ENCODE assay signal across 20 cellular contexts in the genomic region with DNA sequence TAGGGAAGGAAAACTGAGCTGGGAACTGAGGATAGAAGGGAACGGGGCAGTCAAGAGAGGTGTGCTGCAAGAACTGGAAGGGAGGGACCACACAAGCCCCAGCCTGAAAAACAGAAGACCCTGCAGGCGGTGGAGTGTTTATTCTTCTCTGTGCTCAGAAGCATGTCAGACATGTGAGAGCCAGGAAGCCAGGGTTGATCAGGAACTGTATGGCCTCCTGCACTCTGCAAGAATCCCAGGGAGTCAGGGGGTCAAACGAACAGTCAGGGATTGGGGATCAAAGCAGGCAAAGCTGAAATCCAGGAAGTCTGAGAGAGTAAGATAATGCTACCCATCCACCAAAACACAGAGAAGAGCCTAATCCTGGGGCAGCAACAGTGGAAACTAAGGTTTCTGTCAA.
DNase-seq lines count a peak whose midpoint lies in the region; ATAC-seq and TF ChIP-seq lines count a peak whose summit lies in the region.
"Had no signal": no experiment of that assay in that cellular context is flagged by ENCODE, and none has a peak within 500 bp of the region (broad histone marks: within the 10 kb centered on the region; RNA-seq: fewer than 3 reads in every experiment).

No MANE protein-coding gene starts in this region.

- H3K27me3 ChIP-seq in CD4-positive, alpha-beta memory T cell (ENCODE audit: insufficient read depth, low read length), result no peaks in the 10 kb centered on the region
- no peaks in the 10 kb centered on the region for H3K27me3 ChIP-seq in IMR-90 (ENCODE audit: control insufficient read depth, insufficient read depth, low read length)
- no peaks in the 10 kb centered on the region for H3K27me3 ChIP-seq in gastrocnemius medialis
- H3K27me3 ChIP-seq: cardiac muscle cell, thyroid gland had no signal

- in situ Hi-C loops in IMR-90 (cut with MboI; ENCODE audit: low sequenced_read_pairs) (loop anchor here (25.0 kb wide), 1 partner anchor 142 kb away; no protein-coding TSS in a partner anchor), gastrocnemius medialis (cut with MboI; ENCODE audit: low sequenced_read_pairs in 4 of 4) (no loop called here)

- peak overlapping the region; percentile 9 to 71 (median 60) for H3K4me3 Mint-ChIP-seq in CD4-positive, alpha-beta memory T cell
- peak overlapping the region; percentile 43 to 66 for H3K4me3 Mint-ChIP-seq in effector memory CD8-positive, alpha-beta T cell
- peak overlapping the region in 8 of 10 donors; percentile 0 to 72 (median 56) for H3K4me3 Mint-ChIP-seq in naive thymus-derived CD8-positive, alpha-beta T cell
- H3K4me3 Mint-ChIP-seq: mesothelial cell of epicardium, neural crest cell had no signal

- peak overlapping the region; percentile 53 for H2BK120ac ChIP-seq in IMR-90 (ENCODE audit: low read depth, low read length)

- no peak overlapping the region for H2BK5ac ChIP-seq in IMR-90 (ENCODE audit: low read depth, low read length, poor library complexity, severe bottlenecking)

- peaks cover 8% of the 10 kb centered on the region; the same call in 1 of the 2 replicates for H3K9me1 ChIP-seq in IMR-90 (ENCODE audit: insufficient read depth, low read length)

- H3K4me1 ChIP-seq in CD4-positive, alpha-beta memory T cell (ENCODE audit: insufficient read depth, low read length), result peaks cover 47% of the 10 kb centered on the region
- H3K4me1 ChIP-seq in IMR-90 (ENCODE audit: control insufficient read depth, insufficient read depth, low read length) (peaks cover 12% of the 10 kb centered on the region), gastrocnemius medialis (no peaks in the 10 kb centered on the region)
- H3K4me1 ChIP-seq: HAP-1, thyroid gland had no signal

- H3K4me3 ChIP-seq in CD4-positive, alpha-beta memory T cell (ENCODE audit: low read length in 2 of 2), result no peak overlapping the region
- H3K4me3 ChIP-seq in IMR-90 (ENCODE audit: insufficient read depth, low read depth, low read length), result no peak overlapping the region
- no peak overlapping the region for H3K4me3 ChIP-seq in gastrocnemius medialis
- H3K4me3 ChIP-seq: cardiac muscle cell, HAP-1, thyroid gland had no signal

- H3K9ac ChIP-seq in IMR-90 (ENCODE audit: low read depth, low read length), result no peak overlapping the region

- no peak overlapping the region for H3K56ac ChIP-seq in IMR-90 (ENCODE audit: extremely low read depth, insufficient read depth, low read length)

- peak overlapping the region; percentile 5 to 84 (median 65) for H3K27ac Mint-ChIP-seq in CD4-positive, alpha-beta memory T cell
- H3K27ac Mint-ChIP-seq in effector memory CD8-positive, alpha-beta T cell, result peak overlapping the region; percentile 7 to 82
- peak overlapping the region in 7 of 10 donors; percentile 5 to 86 (median 15) for H3K27ac Mint-ChIP-seq in naive thymus-derived CD8-positive, alpha-beta T cell
- H3K27ac Mint-ChIP-seq: mesothelial cell of epicardium, progenitor cell of endocrine pancreas had no signal

- peak overlapping the region; percentile 43 for H3K4ac ChIP-seq in IMR-90 (ENCODE audit: low read depth, low read length)

- no CpG with 5 or more reads among the region's 3 CpGs for WGBS in IMR-90 (ENCODE audit: extremely low coverage in 2 of 2, insufficient read length in 1 of 2), 2 experiments

- TF ChIP-seq RAD21 in IMR-90 (IDR thresholded peaks at IDR 0.05; ENCODE audit: low read length), result no peak

- TF ChIP-seq CTCF in IMR-90 (conservative IDR thresholded peaks at IDR 0.05; ENCODE audit: low read depth, low read length), result no peak
- TF ChIP-seq CTCF in gastrocnemius medialis (IDR thresholded peaks at IDR 0.05 in 4 of 5, conservative IDR thresholded peaks at IDR 0.05 in 1 of 5), result no peak

- peak overlapping the region; percentile 9 to 29; a peak in 2 of 4 replicates for H4K8ac ChIP-seq in IMR-90 (ENCODE audit: low read depth in 2 of 2, low read length in 2 of 2)

- peak overlapping the region; percentile 54 for H3K14ac ChIP-seq in IMR-90 (replicated peaks; ENCODE audit: low read depth, low read length)

- 0 out of 2 replicates have a peak overlapping the region, but pooled peaks have one; percentile 16 for H4K5ac ChIP-seq in IMR-90 (ENCODE audit: low read depth, low read length)

- H3K27ac ChIP-seq in CD4-positive, alpha-beta memory T cell (ENCODE audit: low read depth, low read length), result no peak overlapping the region
- no peak overlapping the region for H3K27ac ChIP-seq in IMR-90 (ENCODE audit: insufficient read depth, low read length)
- no peak overlapping the region for H3K27ac ChIP-seq in gastrocnemius medialis
- H3K27ac ChIP-seq: cardiac muscle cell, thyroid gland had no signal

- no peak overlapping the region for H3K4me2 ChIP-seq in IMR-90 (ENCODE audit: low read depth, low read length)

- no peaks in the 10 kb centered on the region for H4K20me1 ChIP-seq in IMR-90 (ENCODE audit: insufficient read depth, low read length)

- H2AK5ac ChIP-seq in IMR-90 (ENCODE audit: low read depth, low read length), result peak overlapping the region; percentile 26

- peak overlapping the region; percentile 51 for H2BK20ac ChIP-seq in IMR-90 (ENCODE audit: low read depth, low read length)

- no peaks in the 10 kb centered on the region for H3K79me1 ChIP-seq in IMR-90 (ENCODE audit: low read depth in 1 of 2, low read length in 2 of 2)

- 0 out of 3 replicates have a peak overlapping the region, but pooled peaks have one; percentile 78 for H2BK15ac ChIP-seq in IMR-90 (ENCODE audit: low read depth, low read length)

- H3K9me3 Mint-ChIP-seq in CD4-positive, alpha-beta memory T cell, result peaks cover 0 to 3% (median 0%) of the 10 kb centered on the region in 8 donors
- H3K9me3 Mint-ChIP-seq in effector memory CD8-positive, alpha-beta T cell, result no peaks in the 10 kb centered on the region
- no peaks in the 10 kb centered on the region for H3K9me3 Mint-ChIP-seq in naive thymus-derived CD8-positive, alpha-beta T cell
- H3K9me3 Mint-ChIP-seq: mesothelial cell of epicardium had no signal

- CTCF ChIA-PET in CD4-positive, alpha-beta memory T cell (lab: Charles Lee; ENCODE audit: partially characterized antibody), result interaction anchor here (1.0 to 1.3 kb wide), 3 partner anchors 15 to 266 kb away, joined by 3 to 5 read pairs (median 4); no protein-coding TSS in a partner anchor
- CTCF ChIA-PET in IMR-90 (lab: Yijun Ruan, JAX), result no interaction called here

- no peak overlapping the region for H2AK9ac ChIP-seq in IMR-90 (replicated peaks; ENCODE audit: low read depth, low read length, poor library complexity)

- dilution Hi-C loops in IMR-90 (cut with HindIII; ENCODE audit: low sequenced_read_pairs, unreplicated experiment), result no loop called here

- intact Hi-C loops in CD4-positive, alpha-beta memory T cell (cut with micrococcal nuclease), result loop anchor here (1.0 to 10.0 kb wide), 5 partner anchors 14 to 1037 kb away; a partner anchor contains a TSS
- intact Hi-C loops in IMR-90 (cut with micrococcal nuclease), result loop anchor here (5.0 kb wide), 1 partner anchor 137 kb away; no protein-coding TSS in a partner anchor
- intact Hi-C loops in gastrocnemius medialis (cut with DNase I; ENCODE audit: low total_unique reads), result no loop called here

- H3K9me3 ChIP-seq in CD4-positive, alpha-beta memory T cell (ENCODE audit: control insufficient read depth in 1 of 2, low read length in 2 of 2), result no peaks in the 10 kb centered on the region
- H3K9me3 ChIP-seq in IMR-90 (ENCODE audit: control insufficient read depth, insufficient read depth, low read length) (no peaks in the 10 kb centered on the region), gastrocnemius medialis (no peaks in the 10 kb centered on the region)
- H3K9me3 ChIP-seq: Caco-2, HAP-1, thyroid gland had no signal

- DNase-seq in CD4-positive, alpha-beta memory T cell, result no peak
- DNase-seq in IMR-90 (no peak), gastrocnemius medialis (no peak), NCI-H774 (lab: John Stamatoyannopoulos, UW) (no peak), putamen (ENCODE audit: low spot score) (no peak)
- no peak for DNase-seq in effector memory CD8-positive, alpha-beta T cell
- DNase-seq in naive thymus-derived CD8-positive, alpha-beta T cell, result peak in 1 of 10 donors; percentile 27
- DNase-seq: activated CD4-positive, CD25-positive, alpha-beta regulatory T cell treated with anti-CD3 and anti-CD28 coated beads, Interleukin-2, amount 50 U/mL, for 72 hours; Caco-2; kidney; NCI-H1105; NCI-H2107; NCI-H526; stimulated activated naive CD8-positive, alpha-beta T cell treated with anti-CD3 and anti-CD28 coated beads, Interleukin-15, Interleukin-2, amounts not matched to agents 100 U/mL and 50 U/mL, for 24 hours; thyroid gland had no signal

- H3K36me3 ChIP-seq in CD4-positive, alpha-beta memory T cell (ENCODE audit: insufficient read depth, low read length), result no peaks in the 10 kb centered on the region
- H3K36me3 ChIP-seq in IMR-90 (ENCODE audit: control insufficient read depth, insufficient read depth, low read length) (no peaks in the 10 kb centered on the region), gastrocnemius medialis (no peaks in the 10 kb centered on the region)
- H3K36me3 ChIP-seq: cardiac muscle cell, HAP-1, thyroid gland had no signal

- peak overlapping the region; percentile 15 for H2AFZ ChIP-seq in IMR-90 (replicated peaks; ENCODE audit: low read length, poor library complexity)

- TF ChIP-seq POLR2A in IMR-90 (IDR thresholded peaks at IDR 0.05; ENCODE audit: low read depth, low read length), result no peak
- no peak for TF ChIP-seq POLR2A in gastrocnemius medialis (IDR thresholded peaks at IDR 0.05)

- no peak for ATAC-seq in IMR-90 (ENCODE audit: low read depth)
- ATAC-seq in effector memory CD8-positive, alpha-beta T cell (replicated peaks), result no peak
- ATAC-seq in naive thymus-derived CD8-positive, alpha-beta T cell, result no peak
- ATAC-seq in gastrocnemius medialis, result no peak
- ATAC-seq: stimulated activated naive CD8-positive, alpha-beta T cell treated with anti-CD3 and anti-CD28 coated beads, Interleukin-15, Interleukin-2, amounts not matched to agents 100 U/mL and 50 U/mL, for 24 hours had no signal

- no peaks in the 10 kb centered on the region for H3K36me3 Mint-ChIP-seq in CD4-positive, alpha-beta memory T cell
- peaks cover 6% of the 10 kb centered on the region for H3K36me3 Mint-ChIP-seq in effector memory CD8-positive, alpha-beta T cell (ENCODE audit: insufficient read depth)
- no peaks in the 10 kb centered on the region for H3K36me3 Mint-ChIP-seq in naive thymus-derived CD8-positive, alpha-beta T cell
- H3K36me3 Mint-ChIP-seq: mesothelial cell of epicardium had no signal

- peak overlapping the region; percentile 51 for H3K18ac ChIP-seq in IMR-90 (ENCODE audit: low read depth, low read length)

- POLR2A ChIA-PET in CD4-positive, alpha-beta memory T cell (lab: Charles Lee; ENCODE audit: partially characterized antibody), result interaction anchor here (0.7 to 1.9 kb wide), 4 partner anchors 12 to 138 kb away, joined by 3 to 13 read pairs (median 4); a partner anchor contains a TSS
- POLR2A ChIA-PET in IMR-90 (lab: Charles Lee; ENCODE audit: unreplicated experiment), result no interaction called here
- POLR2A ChIA-PET in naive thymus-derived CD8-positive, alpha-beta T cell (lab: Charles Lee), result interaction anchor here (1.3 kb wide), 1 partner anchor 10 kb away, joined by 3 read pairs; no protein-coding TSS in a partner anchor

- H4K91ac ChIP-seq in IMR-90 (ENCODE audit: insufficient read depth, low read depth, low read length), result peak overlapping the region; percentile 33; the same call in 1 of the 2 replicates

- no TSS peak for BruUV-seq in IMR-90 (replicated peaks; lab: Mats Ljungman, UMichigan)

- H3K23ac ChIP-seq in IMR-90 (ENCODE audit: low read depth, low read length), result no peak overlapping the region

- peaks cover 0 to 1% of the 10 kb centered on the region in 2 donors for H3K27me3 Mint-ChIP-seq in CD4-positive, alpha-beta memory T cell
- no peaks in the 10 kb centered on the region for H3K27me3 Mint-ChIP-seq in effector memory CD8-positive, alpha-beta T cell
- peaks cover 0 to 3% (median 1%) of the 10 kb centered on the region in 5 donors for H3K27me3 Mint-ChIP-seq in naive thymus-derived CD8-positive, alpha-beta T cell
- H3K27me3 Mint-ChIP-seq: progenitor cell of endocrine pancreas had no signal

- peaks cover 40 to 74% (median 53%) of the 10 kb centered on the region in 4 donors for H3K4me1 Mint-ChIP-seq in CD4-positive, alpha-beta memory T cell
- peaks cover 33 to 37% of the 10 kb centered on the region in 2 donors for H3K4me1 Mint-ChIP-seq in effector memory CD8-positive, alpha-beta T cell (ENCODE audit: low read depth in 2 of 2)
- peaks cover 31 to 69% (median 51%) of the 10 kb centered on the region in 4 donors for H3K4me1 Mint-ChIP-seq in naive thymus-derived CD8-positive, alpha-beta T cell

Comparison
In these comparisons a context has a peak if more than half of its experiments do, and no peak if none do; other contexts are left out.
1. H3K27ac Mint-ChIP-seq: peak in every context shown above with its lines; median percentile 65 in CD4-positive, alpha-beta memory T cell; 44 in effector memory CD8-positive, alpha-beta T cell; 15 in naive thymus-derived CD8-positive, alpha-beta T cell.